8 cellular contexts compared by ENCODE assay signal in the genomic region with DNA sequence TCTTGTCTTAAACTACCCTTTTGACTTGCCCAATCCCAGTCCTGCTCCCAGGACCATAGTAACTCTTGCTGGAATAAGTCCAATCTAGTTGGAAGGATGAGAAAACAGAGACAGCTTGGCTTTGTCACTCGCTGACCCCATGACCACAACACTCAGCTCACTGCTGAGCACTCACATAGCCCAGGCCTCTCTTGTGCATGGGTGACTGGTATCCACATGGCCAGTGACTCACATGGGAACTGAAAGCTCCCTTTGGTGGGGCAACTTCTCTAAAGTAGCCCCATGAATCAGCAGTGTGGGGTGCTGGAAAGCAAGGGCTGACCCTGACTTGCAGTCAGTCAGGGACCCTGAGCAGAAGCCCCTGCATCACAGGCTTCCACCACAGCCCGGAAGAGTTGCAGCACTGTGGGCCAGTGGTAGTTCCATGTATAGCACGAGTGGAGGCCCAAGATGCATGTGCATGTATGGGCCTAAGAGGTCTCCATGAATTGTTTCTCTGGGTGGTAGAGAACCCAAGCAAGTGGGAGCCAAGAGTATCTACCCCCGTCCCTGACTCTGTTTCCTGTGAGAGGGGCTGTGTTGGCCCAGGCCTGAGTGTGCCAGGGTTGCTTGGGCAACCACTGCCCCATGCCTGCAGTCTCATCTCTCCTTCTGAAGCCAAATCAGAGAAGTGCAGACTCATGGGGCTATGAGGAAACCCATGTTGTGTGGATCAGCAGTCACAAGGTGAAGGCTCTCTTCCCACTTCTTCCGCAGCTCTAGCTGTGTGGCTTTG.
DNase-seq lines count a peak whose midpoint lies in the region; ATAC-seq and TF ChIP-seq lines count a peak whose summit lies in the region.

No MANE protein-coding gene starts in this region.

- H3K9me3 Mint-ChIP-seq in CD14-positive monocyte, result peaks cover 0 to 3% (median 0%) of the 10 kb centered on the region in 7 donors
- peaks cover 0 to 7% (median 0%) of the 10 kb centered on the region in 11 donors for H3K9me3 Mint-ChIP-seq in naive thymus-derived CD4-positive, alpha-beta T cell

- no peaks in the 10 kb centered on the region for H3K9me3 ChIP-seq in colonic mucosa
- no peaks in the 10 kb centered on the region for H3K9me3 ChIP-seq in naive thymus-derived CD4-positive, alpha-beta T cell (ENCODE audit: control insufficient read depth in 2 of 3, low read length in 3 of 3)

- H3K36me3 Mint-ChIP-seq in CD14-positive monocyte, result peaks cover 9 to 18% of the 10 kb centered on the region in 2 donors
- H3K36me3 Mint-ChIP-seq in naive thymus-derived CD4-positive, alpha-beta T cell, result peaks cover 0 to 19% (median 0%) of the 10 kb centered on the region in 5 donors

- H3K4me3 Mint-ChIP-seq in CD14-positive monocyte, result peak overlapping the region; percentile 18 to 77
- H3K4me3 Mint-ChIP-seq in naive thymus-derived CD4-positive, alpha-beta T cell, result no peak overlapping the region

- DNase-seq in CD14-positive monocyte (ENCODE audit: low spot score) (peak; percentile 100), MV-4-11 (lab: John Stamatoyannopoulos, UW) (peak; percentile 99), colonic mucosa (peak; percentile 38), ecto neural progenitor cell (ENCODE audit: low spot score) (no peak), NCI-H748 treated with DMSO at 0.1 percent for 48 hours (lab: John Stamatoyannopoulos, UW) (no peak)
- DNase-seq in naive thymus-derived CD4-positive, alpha-beta T cell, result no peak

- no peaks in the 10 kb centered on the region for H3K4me1 ChIP-seq in colonic mucosa
- peaks cover 0 to 9% of the 10 kb centered on the region in 2 donors for H3K4me1 ChIP-seq in naive thymus-derived CD4-positive, alpha-beta T cell (ENCODE audit: control insufficient read depth in 2 of 2, insufficient read depth in 2 of 2, low read length in 2 of 2)

- TF ChIP-seq CTCF in CD14-positive monocyte (IDR thresholded peaks at IDR 0.05) (no peak), colonic mucosa (IDR thresholded peaks at IDR 0.05) (no peak)

- CTCF ChIA-PET in naive thymus-derived CD4-positive, alpha-beta T cell (lab: Charles Lee), result interaction anchor here (0.6 kb wide), 1 partner anchor 549 kb away, joined by 8 read pairs; no protein-coding TSS in a partner anchor

- peaks cover 79% of the 10 kb centered on the region for H3K4me1 Mint-ChIP-seq in CD14-positive monocyte
- peaks cover 0 to 63% (median 0%) of the 10 kb centered on the region in 7 donors for H3K4me1 Mint-ChIP-seq in naive thymus-derived CD4-positive, alpha-beta T cell

- H3K27me3 Mint-ChIP-seq in CD14-positive monocyte (ENCODE audit: low read depth in 3 of 3), result peaks cover 0 to 8% (median 4%) of the 10 kb centered on the region in 3 donors
- peaks cover 0 to 20% (median 0%) of the 10 kb centered on the region in 5 donors for H3K27me3 Mint-ChIP-seq in naive thymus-derived CD4-positive, alpha-beta T cell

- POLR2A ChIA-PET in naive thymus-derived CD4-positive, alpha-beta T cell (lab: Charles Lee), result no interaction called here

- peak overlapping the region; percentile 55 for H3K27ac ChIP-seq in colonic mucosa
- H3K27ac ChIP-seq in naive thymus-derived CD4-positive, alpha-beta T cell (ENCODE audit: low read depth, low read length), result no peak overlapping the region

- intact Hi-C loops in CD14-positive monocyte (cut with micrococcal nuclease) (loop anchor here (1.0 to 5.0 kb wide), 8 partner anchors 9 to 353 kb away; partner anchors contain the start of genes CCR1 (in 2 of the 2), CCR5 (in 1 of the 2), CCR5AS (in 1 of the 2) and CCRL2 (in 1 of the 2)), colonic mucosa (cut with DNase I) (no loop called here)
- intact Hi-C loops in naive thymus-derived CD4-positive, alpha-beta T cell (cut with micrococcal nuclease), result no loop called here

- H3K36me3 ChIP-seq in colonic mucosa, result no peaks in the 10 kb centered on the region
- no peaks in the 10 kb centered on the region for H3K36me3 ChIP-seq in naive thymus-derived CD4-positive, alpha-beta T cell (ENCODE audit: control insufficient read depth in 2 of 3, insufficient read depth in 3 of 3, low read length in 3 of 3)

- H3K9ac ChIP-seq in colonic mucosa (ENCODE audit: low read depth in 2 of 2, low read length in 2 of 2), result no peak overlapping the region

- peak overlapping the region; percentile 100 for H3K27ac Mint-ChIP-seq in CD14-positive monocyte
- H3K27ac Mint-ChIP-seq in naive thymus-derived CD4-positive, alpha-beta T cell, result no peak overlapping the region

- H3K27me3 ChIP-seq in colonic mucosa, result no peaks in the 10 kb centered on the region
- no peaks in the 10 kb centered on the region for H3K27me3 ChIP-seq in naive thymus-derived CD4-positive, alpha-beta T cell (ENCODE audit: control insufficient read depth in 2 of 2, insufficient read depth in 2 of 2, low read length in 2 of 2)

- H3K4me3 ChIP-seq in colonic mucosa, result no peak overlapping the region
- no peak overlapping the region for H3K4me3 ChIP-seq in naive thymus-derived CD4-positive, alpha-beta T cell (ENCODE audit: low read length)

- peak; percentile 62 for ATAC-seq in GM21381 (IDR thresholded peaks at IDR 0.05; ENCODE audit: unreplicated experiment)
- peak; percentile 82 for ATAC-seq in naive thymus-derived CD4-positive, alpha-beta T cell
- ATAC-seq in GM21515 (IDR thresholded peaks at IDR 0.05; ENCODE audit: unreplicated experiment), result no peak

Comparison
In these comparisons a context has a peak if more than half of its experiments do, and no peak if none do; other contexts are left out.
1. DNase-seq: peak in CD14-positive monocyte (single experiment), MV-4-11 (single experiment) and colonic mucosa (single experiment); none in naive thymus-derived CD4-positive, alpha-beta T cell (0 of 9), ecto neural progenitor cell (single experiment) and NCI-H748 treated with DMSO at 0.1 percent for 48 hours (single experiment).
2. H3K27ac Mint-ChIP-seq: peak in CD14-positive monocyte (7 of 7); none in naive thymus-derived CD4-positive, alpha-beta T cell (0 of 9).
3. H3K4me3 Mint-ChIP-seq: peak in CD14-positive monocyte (2 of 2); none in naive thymus-derived CD4-positive, alpha-beta T cell (0 of 10).
4. intact Hi-C loops: an anchor here in CD14-positive monocyte (1.0 to 5.0 kb wide); none called in colonic mucosa and naive thymus-derived CD4-positive, alpha-beta T cell.